In genomic region chr12:22719745-22720144, GRCh38 we compare ENCODE assay signal across 24 cellular contexts.
"Had no signal": no experiment of that assay in that cellular context is flagged by ENCODE, and none has a peak within 500 bp of the region (broad histone marks: within the 10 kb centered on the region; RNA-seq: fewer than 3 reads in every experiment).

No MANE protein-coding gene starts in this region.

- H3K4me2 ChIP-seq: hepatocyte had no signal

- H3K27ac ChIP-seq: hepatocyte, left ventricle myocardium inferior, ovary, prostate gland, sigmoid colon, spleen, suprapubic skin, thoracic aorta, tibial artery, upper lobe of right lung had no signal

- H2AFZ ChIP-seq: hepatocyte had no signal

- H3K4me1 ChIP-seq: left ventricle myocardium inferior, prostate gland, sigmoid colon, spleen, suprapubic skin, upper lobe of right lung had no signal

- H3K79me2 ChIP-seq: hepatocyte had no signal

- FAIRE-seq: small intestine, urothelium cell line had no signal

- H3K36me3 ChIP-seq: left ventricle myocardium inferior, ovary, prostate gland, sigmoid colon, spleen, suprapubic skin, thoracic aorta, tibial artery, upper lobe of right lung had no signal

- H3K4me3 ChIP-seq: hepatocyte, left ventricle myocardium inferior, lung, ovary, prostate gland, sigmoid colon, spleen, suprapubic skin, thoracic aorta, tibial artery, upper lobe of right lung had no signal

- H3K9me3 ChIP-seq: left ventricle myocardium inferior, ovary, prostate gland, sigmoid colon, spleen, suprapubic skin, thoracic aorta, tibial artery, upper lobe of right lung had no signal

- ATAC-seq: natural killer cell; right cardiac atrium; stimulated activated effector memory CD8-positive, alpha-beta T cell treated with anti-CD3 and anti-CD28 coated beads, Interleukin-12 subunit alpha, Interleukin-12 subunit beta, amount 100 ng/mL, for 72 hours; upper lobe of right lung had no signal

- H3K27me3 ChIP-seq: hepatocyte, ovary, sigmoid colon, spleen, suprapubic skin, tibial artery, upper lobe of right lung had no signal

- DNase-seq: islet precursor cell; left ventricle myocardium inferior; mesendoderm; naive B cell; natural killer cell; nephron progenitor cell; ovary; retina; right cardiac atrium; sigmoid colon; small intestine; spleen; stimulated activated CD4-positive, alpha-beta T cell treated with anti-CD3 and anti-CD28 coated beads, Interleukin-4, amount 100 ng/mL, for 24 hours; stimulated activated naive CD4-positive, alpha-beta T cell; tibial artery; trophoblast cell; upper lobe of right lung had no signal
